18 cellular contexts compared by ENCODE assay signal in genomic region chr9:107043886-107044285, GRCh38.
A peak's percentile ranks its signal among the peaks of the same experiment; 100 is the strongest.
DNase-seq lines count a peak whose midpoint lies in the region; ATAC-seq, FAIRE-seq and TF ChIP-seq lines count a peak whose summit lies in the region.
"Had no signal": no experiment of that assay in that cellular context is flagged by ENCODE, and none has a peak within 500 bp of the region (broad histone marks: within the 10 kb centered on the region; RNA-seq: fewer than 3 reads in every experiment).

No MANE protein-coding gene starts in this region.

- no peak; a peak in 1 of 6 replicates for ATAC-seq in A549
- peak; percentile 39 for ATAC-seq in GM23338
- ATAC-seq in HG03378 (IDR thresholded peaks at IDR 0.05; ENCODE audit: unreplicated experiment) = no peak
- no peak for ATAC-seq in HG03439 (IDR thresholded peaks at IDR 0.05; ENCODE audit: unreplicated experiment)
- no peak for ATAC-seq in natural killer cell treated with Interleukin-12 subunit alpha and Interleukin-12 subunit beta and Interleukin-15 and Interleukin-18, amount 100 ng/mL, for 72 hours
- ATAC-seq: effector memory CD8-positive, alpha-beta T cell; naive thymus-derived CD4-positive, alpha-beta T cell; stimulated activated memory B cell treated with anti-CD40 and anti-IgM and Interleukin-4, amounts not matched to agents 10 μg/mL and 1 μg/mL and 100 μg/mL, for 72 hours had no signal

- H3K9me3 ChIP-seq in A549 (no peaks in the 10 kb centered on the region), left ventricle myocardium inferior (replicated peaks) (no peaks in the 10 kb centered on the region)

- H3K27ac ChIP-seq in A549 (no peak overlapping the region), GM23338 (ENCODE audit: low read depth) (no peak overlapping the region), VCaP (no peak overlapping the region), left ventricle myocardium inferior (replicated peaks) (no peak overlapping the region)

- H3K27me3 Mint-ChIP-seq in GM23338 (ENCODE audit: insufficient read depth, low read depth, poor library complexity) = no peaks in the 10 kb centered on the region
- peaks cover 10 to 12% of the 10 kb centered on the region in 2 donors for H3K27me3 Mint-ChIP-seq in natural killer cell treated with Interleukin-12 subunit alpha and Interleukin-12 subunit beta and Interleukin-15 and Interleukin-18, amount 100 ng/mL, for 72 hours
- H3K27me3 Mint-ChIP-seq: activated CD4-positive, alpha-beta T cell treated with anti-CD3 and anti-CD28 coated beads, Interleukin-2, amount 10 ng/mL, durations not matched to agents 24 days and 14 days had no signal

- 33% methylated on average over 5 of the region's 5 CpGs for WGBS in A549 (ENCODE audit: missing lambda C conversion rate)

- peaks cover 3% of the 10 kb centered on the region; the same call in 1 of the 3 replicates for H3K36me3 Mint-ChIP-seq in GM23338 (ENCODE audit: low read depth)
- no peaks in the 10 kb centered on the region for H3K36me3 Mint-ChIP-seq in natural killer cell treated with Interleukin-12 subunit alpha and Interleukin-12 subunit beta and Interleukin-15 and Interleukin-18, amount 100 ng/mL, for 72 hours
- H3K36me3 Mint-ChIP-seq: naive thymus-derived CD4-positive, alpha-beta T cell; stimulated activated memory B cell treated with anti-CD40 and anti-IgM and Interleukin-4, amounts not matched to agents 10 μg/mL and 1 μg/mL and 100 μg/mL, for 72 hours had no signal

- H3K4me1 Mint-ChIP-seq in GM23338 = peaks cover 8% of the 10 kb centered on the region
- no peaks in the 10 kb centered on the region for H3K4me1 Mint-ChIP-seq in natural killer cell treated with Interleukin-12 subunit alpha and Interleukin-12 subunit beta and Interleukin-15 and Interleukin-18, amount 100 ng/mL, for 72 hours (ENCODE audit: low read depth in 2 of 2)
- H3K4me1 Mint-ChIP-seq: activated CD4-positive, alpha-beta T cell treated with anti-CD3 and anti-CD28 coated beads, Interleukin-2, amount 10 ng/mL, durations not matched to agents 24 days and 14 days; naive thymus-derived CD4-positive, alpha-beta T cell had no signal

- POLR2A ChIA-PET in A549 (lab: Yijun Ruan, JAX) = no interaction called here

- no peaks in the 10 kb centered on the region for H3K4me1 ChIP-seq in A549
- H3K4me1 ChIP-seq in GM23338 (ENCODE audit: insufficient read depth) = no peaks in the 10 kb centered on the region
- H3K4me1 ChIP-seq in left ventricle myocardium inferior = peaks cover 6% of the 10 kb centered on the region

- no peak for FAIRE-seq in A549 (lab: Jason Lieb, UNC)
- FAIRE-seq: GM19239 had no signal

- H3K79me2 ChIP-seq in GM23338 (replicated peaks; ENCODE audit: insufficient read depth) = no peaks in the 10 kb centered on the region

- peak; percentile 13 to 21; a peak in 1 of 5 replicates for TF ChIP-seq RAD21 in A549 (conservative IDR thresholded peaks at IDR 0.05 in 1 of 2, IDR thresholded peaks at IDR 0.05 in 1 of 2)

- H2AFZ ChIP-seq in GM23338 = 0 out of 2 replicates have a peak overlapping the region, but pooled peaks have one; percentile 43

- no peak overlapping the region for H3K4me3 ChIP-seq in A549
- no peak overlapping the region for H3K4me3 ChIP-seq in GM23338
- no peak overlapping the region for H3K4me3 ChIP-seq in left ventricle myocardium inferior

- TF ChIP-seq CTCF in A549 (IDR thresholded peaks at IDR 0.05) (no peak), GM23338 (conservative IDR thresholded peaks at IDR 0.05; ENCODE audit: low read depth in 2 of 2) (no peak), VCaP (conservative IDR thresholded peaks at IDR 0.05) (peak; percentile 30), left ventricle myocardium inferior (IDR thresholded peaks at IDR 0.05; ENCODE audit: borderline replicate concordance) (peak; percentile 36)

- no peak overlapping the region for H3K4me3 Mint-ChIP-seq in GM23338
- no peak overlapping the region for H3K4me3 Mint-ChIP-seq in natural killer cell treated with Interleukin-12 subunit alpha and Interleukin-12 subunit beta and Interleukin-15 and Interleukin-18, amount 100 ng/mL, for 72 hours
- H3K4me3 Mint-ChIP-seq: activated CD4-positive, alpha-beta T cell treated with anti-CD3 and anti-CD28 coated beads, Interleukin-2, amount 10 ng/mL, durations not matched to agents 24 days and 14 days; B cell; effector memory CD8-positive, alpha-beta T cell; naive thymus-derived CD4-positive, alpha-beta T cell; stimulated activated memory B cell treated with anti-CD40 and anti-IgM and Interleukin-4, amounts not matched to agents 10 μg/mL and 1 μg/mL and 100 μg/mL, for 72 hours had no signal

- no peak for TF ChIP-seq POLR2A in A549 (IDR thresholded peaks at IDR 0.05; ENCODE audit: low read length)

- H4K20me1 ChIP-seq in GM23338 (replicated peaks; ENCODE audit: insufficient read depth) = no peaks in the 10 kb centered on the region

- no peak overlapping the region for H3K27ac Mint-ChIP-seq in GM23338
- no peak overlapping the region for H3K27ac Mint-ChIP-seq in natural killer cell treated with Interleukin-12 subunit alpha and Interleukin-12 subunit beta and Interleukin-15 and Interleukin-18, amount 100 ng/mL, for 72 hours
- H3K27ac Mint-ChIP-seq: activated CD4-positive, alpha-beta T cell treated with anti-CD3 and anti-CD28 coated beads, Interleukin-2, amount 10 ng/mL, durations not matched to agents 24 days and 14 days; B cell; effector memory CD8-positive, alpha-beta T cell; naive thymus-derived CD4-positive, alpha-beta T cell; stimulated activated memory B cell treated with anti-CD40 and anti-IgM and Interleukin-4, amounts not matched to agents 10 μg/mL and 1 μg/mL and 100 μg/mL, for 72 hours had no signal

- no peak for TF ChIP-seq EP300 in A549 (IDR thresholded peaks at IDR 0.05)

- H3K9me3 Mint-ChIP-seq in GM23338 = no peaks in the 10 kb centered on the region; the same call in 2 of the 3 replicates
- no peaks in the 10 kb centered on the region for H3K9me3 Mint-ChIP-seq in natural killer cell treated with Interleukin-12 subunit alpha and Interleukin-12 subunit beta and Interleukin-15 and Interleukin-18, amount 100 ng/mL, for 72 hours
- H3K9me3 Mint-ChIP-seq: activated CD4-positive, alpha-beta T cell treated with anti-CD3 and anti-CD28 coated beads, Interleukin-2, amount 10 ng/mL, durations not matched to agents 24 days and 14 days; effector memory CD8-positive, alpha-beta T cell; stimulated activated memory B cell treated with anti-CD40 and anti-IgM and Interleukin-4, amounts not matched to agents 10 μg/mL and 1 μg/mL and 100 μg/mL, for 72 hours had no signal

- H3K4me2 ChIP-seq in A549 = no peak overlapping the region
- no peak overlapping the region for H3K4me2 ChIP-seq in GM23338

- H3K36me3 ChIP-seq in GM23338 (ENCODE audit: insufficient read depth) (no peaks in the 10 kb centered on the region), left ventricle myocardium inferior (no peaks in the 10 kb centered on the region)

- H3K27me3 ChIP-seq in GM23338 (ENCODE audit: insufficient read depth) (no peaks in the 10 kb centered on the region), left ventricle myocardium inferior (ENCODE audit: low read depth) (no peaks in the 10 kb centered on the region)

- in situ Hi-C loops in ACHN (cut with HindIII; ENCODE audit: low pct_ligation_motif_present, low pct_unique_long_range_greater_than_20kb, low sequenced_read_pairs) = no loop called here

- DNase-seq in A549 (ENCODE audit: low read depth in 1 of 2, low spot score in 1 of 2) = no peak
- DNase-seq in GM23338 (ENCODE audit: low spot score) = no peak
- no peak for DNase-seq in left ventricle myocardium inferior
- DNase-seq in ACHN = no peak
- DNase-seq in natural killer cell treated with Interleukin-12 subunit alpha and Interleukin-12 subunit beta and Interleukin-15 and Interleukin-18, amount 100 ng/mL, for 72 hours (ENCODE audit: low spot score) = no peak
- DNase-seq: activated CD4-positive, alpha-beta T cell treated with anti-CD3 and anti-CD28 coated beads, Interleukin-2, amount 10 ng/mL, durations not matched to agents 24 days and 14 days; activated effector memory CD4-positive, alpha-beta T cell treated with Interleukin-2 at 50 U/mL for 16 hours; effector memory CD8-positive, alpha-beta T cell; EL; KG1; naive thymus-derived CD4-positive, alpha-beta T cell; stimulated activated CD4-positive, alpha-beta T cell treated with anti-CD3 and anti-CD28 coated beads, Interleukin-4, amount 100 ng/mL, for 4 hours had no signal

- CTCF ChIA-PET in A549 (lab: Yijun Ruan, JAX) = interaction anchor here (0.6 to 1.5 kb wide), 5 partner anchors 13 to 822 kb away, joined by 3 to 8 read pairs (median 3); no protein-coding TSS in a partner anchor

- peaks cover 13% of the 10 kb centered on the region for H3K9me2 ChIP-seq in GM23338 (ENCODE audit: insufficient read depth)

- intact Hi-C loops in left ventricle myocardium inferior (cut with micrococcal nuclease) = no loop called here

- H3F3A ChIP-seq in GM23338 (replicated peaks; ENCODE audit: low read depth) = no peaks in the 10 kb centered on the region

TF ChIP-seq in A549, 52 proteins besides CTCF, POLR2A, EP300 and RAD21:
- no peak for TF ChIP-seq PHF8 (IDR thresholded peaks at IDR 0.05; ENCODE audit: borderline replicate concordance, low read depth)
- no peak for TF ChIP-seq JUN (IDR thresholded peaks at IDR 0.05)
- no peak for TF ChIP-seq FOSL2 (IDR thresholded peaks at IDR 0.05)
- TF ChIP-seq FOSL2 (CRISPR knock-in tag; IDR thresholded peaks at IDR 0.05) = no peak

TF ChIP-seq in GM23338, 12 proteins besides CTCF, POLR2A, EP300 and RAD21 (continues in another document):
- no peak for TF ChIP-seq EZH2 (IDR thresholded peaks at IDR 0.05; ENCODE audit: low read depth, unreplicated experiment)
- no peak for TF ChIP-seq POLR2AphosphoS5 (IDR thresholded peaks at IDR 0.05; ENCODE audit: low read depth)
- TF ChIP-seq CREB1 (CRISPR knock-in tag; IDR thresholded peaks at IDR 0.05; ENCODE audit: low read depth) = no peak

Comparison
In these comparisons a context has a peak if more than half of its experiments do, and no peak if none do; other contexts are left out.
1. CTCF ChIP-seq: peak in VCaP (single experiment) and left ventricle myocardium inferior (single experiment); none in A549 (single experiment) and GM23338 (0 of 2).